In genomic region chr10:111837089-111837488, GRCh38 we compare ENCODE assay signal across 19 cellular contexts.
DNase-seq lines count a peak whose midpoint lies in the region; ATAC-seq and TF ChIP-seq lines count a peak whose summit lies in the region.
"Had no signal": no experiment of that assay in that cellular context is flagged by ENCODE, and none has a peak within 500 bp of the region (broad histone marks: within the 10 kb centered on the region; RNA-seq: fewer than 3 reads in every experiment).

No MANE protein-coding gene starts in this region.

- ATAC-seq in GM18519 (IDR thresholded peaks at IDR 0.05; ENCODE audit: low FRiP score, unreplicated experiment) = no peak
- ATAC-seq: CD8-positive, alpha-beta T cell had no signal

- no peak overlapping the region for H3K9ac ChIP-seq in HUES64 (ENCODE audit: low read depth, low read length)
- H3K9ac ChIP-seq: BLaER1 treated with 17β-estradiol and CSF1 and Interleukin-3, amounts not matched to agents 10 nM and 100 nM had no signal

- WGBS in HUES64 = 78% methylated on average over 2 of the region's 2 CpGs

- H3K4me3 Mint-ChIP-seq in endothelial cell (ENCODE audit: unreplicated experiment) = no peak overlapping the region
- H3K4me3 Mint-ChIP-seq: B cell; CD4-positive, alpha-beta T cell; CD8-positive, alpha-beta T cell had no signal

- H3K9me3 ChIP-seq in HUES64 (ENCODE audit: insufficient read depth, low read depth, low read length) = no peaks in the 10 kb centered on the region
- H3K9me3 ChIP-seq: BLaER1 treated with 17β-estradiol and CSF1 and Interleukin-3, amounts not matched to agents 10 nM and 100 nM; Caco-2 had no signal

- no peaks in the 10 kb centered on the region for H3K27me3 ChIP-seq in HUES64 (ENCODE audit: insufficient read depth, low read length)
- H3K27me3 ChIP-seq: BLaER1 treated with 17β-estradiol and CSF1 and Interleukin-3, amounts not matched to agents 10 nM and 100 nM had no signal

- H3K27me3 Mint-ChIP-seq in endothelial cell (ENCODE audit: unreplicated experiment) = no peaks in the 10 kb centered on the region
- H3K27me3 Mint-ChIP-seq: B cell; CD4-positive, alpha-beta T cell had no signal

- H3K4me3 ChIP-seq in HUES64 (ENCODE audit: low read length) = no peak overlapping the region
- H3K4me3 ChIP-seq: BLaER1 treated with 17β-estradiol and CSF1 and Interleukin-3, amounts not matched to agents 10 nM and 100 nM had no signal

- DNase-seq in Ammon's horn (ENCODE audit: low spot score) = peak; percentile 51
- peak; percentile 34 for DNase-seq in cerebellum (ENCODE audit: low spot score)
- DNase-seq in inferior parietal cortex (ENCODE audit: extremely low spot score) = peak; percentile 47
- DNase-seq in SHP77 (lab: John Stamatoyannopoulos, UW) = no peak
- no peak for DNase-seq in A172 (ENCODE audit: low spot score)
- no peak for DNase-seq in endothelial cell (ENCODE audit: low spot score)
- DNase-seq: ACHN; Caco-2; Calu3; CD4-positive, alpha-beta T cell; CD8-positive, alpha-beta T cell; DMS79 treated with DMSO at 0.1 percent for 48 hours; GF-D8 had no signal

- peaks cover 31% of the 10 kb centered on the region for H3K4me1 ChIP-seq in HUES64 (ENCODE audit: insufficient read depth, low read length)
- H3K4me1 ChIP-seq: BLaER1 treated with 17β-estradiol and CSF1 and Interleukin-3, amounts not matched to agents 10 nM and 100 nM; Caco-2 had no signal

- H3K36me3 ChIP-seq in HUES64 (ENCODE audit: insufficient read depth, low read length) = no peaks in the 10 kb centered on the region
- H3K36me3 ChIP-seq: BLaER1 treated with 17β-estradiol and CSF1 and Interleukin-3, amounts not matched to agents 10 nM and 100 nM had no signal

- no peaks in the 10 kb centered on the region for H3K9me3 Mint-ChIP-seq in endothelial cell (ENCODE audit: unreplicated experiment)
- H3K9me3 Mint-ChIP-seq: CD4-positive, alpha-beta T cell; CD8-positive, alpha-beta T cell had no signal

- peak overlapping the region; percentile 57; the same call in 1 of the 2 replicates for H3K27ac ChIP-seq in HUES64 (ENCODE audit: low read depth, low read length)
- H3K27ac ChIP-seq: 22Rv1; BLaER1 treated with 17β-estradiol and CSF1 and Interleukin-3, amounts not matched to agents 10 nM and 100 nM; C4-2B had no signal

- peaks cover 6% of the 10 kb centered on the region for H3K4me1 Mint-ChIP-seq in endothelial cell (ENCODE audit: unreplicated experiment)
- H3K4me1 Mint-ChIP-seq: B cell had no signal

- no peaks in the 10 kb centered on the region for H3K36me3 Mint-ChIP-seq in endothelial cell (ENCODE audit: low read depth, unreplicated experiment)
- H3K36me3 Mint-ChIP-seq: CD8-positive, alpha-beta T cell had no signal

- H3K27ac Mint-ChIP-seq in endothelial cell (ENCODE audit: unreplicated experiment) = no peak overlapping the region
- H3K27ac Mint-ChIP-seq: B cell; CD4-positive, alpha-beta T cell; CD8-positive, alpha-beta T cell had no signal

- no peak for TF ChIP-seq CTCF in endothelial cell (IDR thresholded peaks at IDR 0.05; ENCODE audit: unreplicated experiment)

Comparison
In these comparisons a context has a peak if more than half of its experiments do, and no peak if none do; other contexts are left out.
1. DNase-seq: peak in Ammon's horn (single experiment), cerebellum (single experiment) and inferior parietal cortex (single experiment); none in SHP77 (0 of 2), A172 (single experiment) and endothelial cell (single experiment).